1 cellular context compared by ENCODE assay signal in genomic region chr2:241692448-241692847, GRCh38.
TF ChIP-seq lines count a peak whose summit lies in the region.

No MANE protein-coding gene starts in this region.

TF ChIP-seq in K562, 482 proteins besides CTCF, POLR2A, EP300 and RAD21:
- TF ChIP-seq SNIP1 (IDR thresholded peaks at IDR 0.05; ENCODE audit: low read depth) (no peak), ZNF23 (CRISPR knock-in tag; IDR thresholded peaks at IDR 0.05) (no peak), SRF (CRISPR knock-in tag; IDR thresholded peaks at IDR 0.05) (no peak), NKRF (IDR thresholded peaks at IDR 0.05; ENCODE audit: borderline replicate concordance) (no peak), ZNF445 (CRISPR knock-in tag; IDR thresholded peaks at IDR 0.05; ENCODE audit: low read depth) (no peak), ZNF408 (CRISPR knock-in tag; IDR thresholded peaks at IDR 0.05; ENCODE audit: low read depth) (no peak), HSF4 (CRISPR knock-in tag; IDR thresholded peaks at IDR 0.05; ENCODE audit: borderline replicate concordance) (no peak), NR2C2 (CRISPR knock-in tag; IDR thresholded peaks at IDR 0.05) (no peak), NR2C2 (tag; IDR thresholded peaks at IDR 0.05) (no peak), TOE1 (IDR thresholded peaks at IDR 0.05; ENCODE audit: borderline replicate concordance) (no peak), TOE1 (CRISPR knock-in tag; IDR thresholded peaks at IDR 0.05; ENCODE audit: borderline replicate concordance, low read depth) (no peak), C11orf30 (IDR thresholded peaks at IDR 0.05; ENCODE audit: low read depth) (0 out of 2 replicates have a peak, but pooled peaks have one; percentile 7), NR1H2 (CRISPR knock-in tag; IDR thresholded peaks at IDR 0.05) (no peak), ZNF316 (IDR thresholded peaks at IDR 0.05) (0 out of 2 replicates have a peak, but pooled peaks have one; percentile 47), HMG20A (CRISPR knock-in tag; conservative IDR thresholded peaks at IDR 0.05) (no peak)
- TF ChIP-seq, protein P1, sequence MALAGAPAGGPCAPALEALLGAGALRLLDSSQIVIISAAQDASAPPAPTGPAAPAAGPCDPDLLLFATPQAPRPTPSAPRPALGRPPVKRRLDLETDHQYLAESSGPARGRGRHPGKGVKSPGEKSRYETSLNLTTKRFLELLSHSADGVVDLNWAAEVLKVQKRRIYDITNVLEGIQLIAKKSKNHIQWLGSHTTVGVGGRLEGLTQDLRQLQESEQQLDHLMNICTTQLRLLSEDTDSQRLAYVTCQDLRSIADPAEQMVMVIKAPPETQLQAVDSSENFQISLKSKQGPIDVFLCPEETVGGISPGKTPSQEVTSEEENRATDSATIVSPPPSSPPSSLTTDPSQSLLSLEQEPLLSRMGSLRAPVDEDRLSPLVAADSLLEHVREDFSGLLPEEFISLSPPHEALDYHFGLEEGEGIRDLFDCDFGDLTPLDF (CRISPR knock-in tag; IDR thresholded peaks at IDR 0.05), result no peak
- TF ChIP-seq, protein P2, sequence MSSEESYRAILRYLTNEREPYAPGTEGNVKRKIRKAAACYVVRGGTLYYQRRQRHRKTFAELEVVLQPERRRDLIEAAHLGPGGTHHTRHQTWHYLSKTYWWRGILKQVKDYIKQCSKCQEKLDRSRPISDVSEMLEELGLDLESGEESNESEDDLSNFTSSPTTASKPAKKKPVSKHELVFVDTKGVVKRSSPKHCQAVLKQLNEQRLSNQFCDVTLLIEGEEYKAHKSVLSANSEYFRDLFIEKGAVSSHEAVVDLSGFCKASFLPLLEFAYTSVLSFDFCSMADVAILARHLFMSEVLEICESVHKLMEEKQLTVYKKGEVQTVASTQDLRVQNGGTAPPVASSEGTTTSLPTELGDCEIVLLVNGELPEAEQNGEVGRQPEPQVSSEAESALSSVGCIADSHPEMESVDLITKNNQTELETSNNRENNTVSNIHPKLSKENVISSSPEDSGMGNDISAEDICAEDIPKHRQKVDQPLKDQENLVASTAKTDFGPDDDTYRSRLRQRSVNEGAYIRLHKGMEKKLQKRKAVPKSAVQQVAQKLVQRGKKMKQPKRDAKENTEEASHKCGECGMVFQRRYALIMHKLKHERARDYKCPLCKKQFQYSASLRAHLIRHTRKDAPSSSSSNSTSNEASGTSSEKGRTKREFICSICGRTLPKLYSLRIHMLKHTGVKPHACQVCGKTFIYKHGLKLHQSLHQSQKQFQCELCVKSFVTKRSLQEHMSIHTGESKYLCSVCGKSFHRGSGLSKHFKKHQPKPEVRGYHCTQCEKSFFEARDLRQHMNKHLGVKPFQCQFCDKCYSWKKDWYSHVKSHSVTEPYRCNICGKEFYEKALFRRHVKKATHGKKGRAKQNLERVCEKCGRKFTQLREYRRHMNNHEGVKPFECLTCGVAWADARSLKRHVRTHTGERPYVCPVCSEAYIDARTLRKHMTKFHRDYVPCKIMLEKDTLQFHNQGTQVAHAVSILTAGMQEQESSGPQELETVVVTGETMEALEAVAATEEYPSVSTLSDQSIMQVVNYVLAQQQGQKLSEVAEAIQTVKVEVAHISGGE (CRISPR knock-in tag; IDR thresholded peaks at IDR 0.05), result no peak
- TF ChIP-seq, protein P3, sequence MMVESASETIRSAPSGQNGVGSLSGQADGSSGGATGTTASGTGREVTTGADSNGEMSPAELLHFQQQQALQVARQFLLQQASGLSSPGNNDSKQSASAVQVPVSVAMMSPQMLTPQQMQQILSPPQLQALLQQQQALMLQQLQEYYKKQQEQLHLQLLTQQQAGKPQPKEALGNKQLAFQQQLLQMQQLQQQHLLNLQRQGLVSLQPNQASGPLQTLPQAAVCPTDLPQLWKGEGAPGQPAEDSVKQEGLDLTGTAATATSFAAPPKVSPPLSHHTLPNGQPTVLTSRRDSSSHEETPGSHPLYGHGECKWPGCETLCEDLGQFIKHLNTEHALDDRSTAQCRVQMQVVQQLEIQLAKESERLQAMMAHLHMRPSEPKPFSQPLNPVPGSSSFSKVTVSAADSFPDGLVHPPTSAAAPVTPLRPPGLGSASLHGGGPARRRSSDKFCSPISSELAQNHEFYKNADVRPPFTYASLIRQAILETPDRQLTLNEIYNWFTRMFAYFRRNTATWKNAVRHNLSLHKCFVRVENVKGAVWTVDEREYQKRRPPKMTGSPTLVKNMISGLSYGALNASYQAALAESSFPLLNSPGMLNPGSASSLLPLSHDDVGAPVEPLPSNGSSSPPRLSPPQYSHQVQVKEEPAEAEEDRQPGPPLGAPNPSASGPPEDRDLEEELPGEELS (CRISPR knock-in tag; IDR thresholded peaks at IDR 0.05; ENCODE audit: borderline replicate concordance), result no peak
TF ChIP-seq in K562: peak in this region for 2.
